Comparison of ENCODE assay signal across 21 cellular contexts in the genomic region with DNA sequence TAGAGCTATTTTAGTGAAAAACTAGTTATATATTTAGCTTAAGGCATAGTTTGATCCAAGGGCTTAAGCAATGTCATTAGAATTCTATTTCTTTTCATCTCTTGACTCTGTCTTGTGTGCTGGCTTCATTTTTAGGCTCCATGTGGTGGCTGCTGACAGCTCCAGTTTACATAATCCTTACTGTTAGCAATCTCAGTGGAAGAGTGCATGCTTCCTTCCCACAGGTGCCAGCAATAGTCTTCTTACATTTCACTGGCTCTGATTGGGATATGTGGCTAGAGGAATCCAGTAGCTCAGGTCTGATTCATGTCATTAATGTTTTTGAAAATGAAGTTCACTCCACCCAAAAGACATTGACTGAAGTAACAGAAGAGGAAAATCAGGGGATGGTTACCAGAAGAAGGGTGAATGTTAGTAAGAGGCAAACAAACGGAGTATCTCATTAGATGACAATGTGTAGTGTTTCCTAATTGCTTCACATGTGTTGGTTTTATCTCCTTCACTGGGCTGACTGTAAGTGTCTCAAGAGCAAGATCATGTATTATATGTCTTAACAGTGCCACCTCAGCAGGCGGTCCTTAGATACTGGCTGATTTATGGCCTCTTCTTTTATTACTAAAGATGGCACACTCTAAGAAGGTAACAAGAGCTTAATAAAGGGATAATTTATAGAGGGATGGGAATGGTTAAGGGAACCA.
"Had no signal": no experiment of that assay in that cellular context is flagged by ENCODE, and none has a peak within 500 bp of the region (broad histone marks: within the 10 kb centered on the region; RNA-seq: fewer than 3 reads in every experiment).

No MANE protein-coding gene starts in this region.

- H3K4me1 ChIP-seq: uterus had no signal

- H3K27me3 ChIP-seq: adrenal gland, pancreas, tibial nerve, uterus had no signal

- ATAC-seq: activated CD8-positive, alpha-beta T cell treated with anti-CD3 and anti-CD28 coated beads, Interleukin-2, amount 10 ng/mL, durations not matched to agents 7 days and 5 days; naive thymus-derived CD4-positive, alpha-beta T cell; pancreas had no signal

- H3K36me3 ChIP-seq: adrenal gland, pancreas, tibial nerve, uterus had no signal

- H3K4me3 ChIP-seq: adrenal gland, lung, pancreas, skin epidermis, tibial nerve, uterus had no signal

- H3K9me3 ChIP-seq: adrenal gland, pancreas, tibial nerve, uterus had no signal

- H3K27ac ChIP-seq: adrenal gland, pancreas, skin epidermis, tibial nerve, uterus had no signal

- DNase-seq: activated B cell treated with CpG ODN at 0.5 μM for 24 hours; activated CD4-positive, alpha-beta T cell treated with anti-CD3 and anti-CD28 coated beads, Interleukin-2, amount 10 ng/mL, durations not matched to agents 24 days and 14 days; activated CD8-positive, alpha-beta memory T cell treated with anti-CD3 and anti-CD28 coated beads, Interleukin-2, amount 50 U/mL, for 4 hours; activated CD8-positive, alpha-beta T cell treated with anti-CD3 and anti-CD28 coated beads, Interleukin-2, amount 10 ng/mL, durations not matched to agents 7 days and 5 days; activated effector memory CD4-positive, alpha-beta T cell treated with anti-CD3 and anti-CD28 coated beads, Interleukin-2, amount 50 U/mL, for 16 hours; activated T-cell treated with anti-CD3 and anti-CD28 coated beads, Interleukin-2, amount 50 U/mL, for 48 hours; adrenal gland; effector CD8-positive, alpha-beta T cell; foreskin fibroblast; glutamatergic neuron; immature natural killer cell; naive thymus-derived CD4-positive, alpha-beta T cell; pancreas; stimulated activated CD4-positive, alpha-beta T cell treated with anti-CD3 and anti-CD28 coated beads, Interleukin-15, amount 100 ng/mL, for 24 hours; stimulated activated CD4-positive, alpha-beta T cell treated with anti-CD3 and anti-CD28 coated beads, Interleukin-4, amount 100 ng/mL, for 1 hour; stimulated activated naive CD4-positive, alpha-beta T cell; substantia nigra; uterus had no signal
